8 cellular contexts compared by ENCODE assay signal in genomic region chr15:57375827-57376694, GRCh38. TPM values are rescaled to one million over a fixed set of nuclear protein-coding genes. Genes with fewer than 3 reads are reported as not detected.
A peak's percentile ranks its signal among the peaks of the same experiment; 100 is the strongest.
DNase-seq lines count a peak whose midpoint lies in the region; ATAC-seq and TF ChIP-seq lines count a peak whose summit lies in the region.

Gene CGNL1 (plus strand): TSS chr15:57376505. CDS start chr15:57438000, 61,495 bp downstream.

- TF ChIP-seq CTCF in activated B cell treated with CpG ODN at 0.5 μM for 24 hours (IDR thresholded peaks at IDR 0.05), result no peak
- no peak for TF ChIP-seq CTCF in osteoblast (IDR thresholded peaks at IDR 0.05; ENCODE audit: extremely low read depth, low read depth, low read length)

- no peaks in the 10 kb centered on the region for H3K36me3 ChIP-seq in osteoblast (ENCODE audit: insufficient read depth, low read length)

- H3K4me3 ChIP-seq in osteoblast (ENCODE audit: insufficient read depth, low read length), result peak within 1 kb of the TSS; percentile 65

- intact Hi-C loops in activated B cell treated with CpG ODN at 0.5 μM for 24 hours (cut with micrococcal nuclease), result no loop called here

- no peaks in the 10 kb centered on the region for H3K9me3 ChIP-seq in osteoblast (ENCODE audit: low read depth, low read length)

- H3K4me2 ChIP-seq in osteoblast (ENCODE audit: insufficient read depth, low read length), result peak within 1 kb of the TSS; percentile 86

- POLR2A ChIA-PET in activated B cell treated with CpG ODN at 0.5 μM for 24 hours (lab: Charles Lee), result interaction anchor here (0.6 kb wide), 1 partner anchor 76 kb away, joined by 4 read pairs; no protein-coding TSS in a partner anchor

- peaks cover 68% of the 10 kb centered on the region for H3K27me3 ChIP-seq in osteoblast (ENCODE audit: insufficient read depth, low read length)

- CTCF ChIA-PET in activated B cell treated with CpG ODN at 0.5 μM for 24 hours (lab: Charles Lee), result no interaction called here

- no peaks in the 10 kb centered on the region for H3K9me3 Mint-ChIP-seq in activated B cell treated with CpG ODN at 0.5 μM for 24 hours

- H3K4me3 Mint-ChIP-seq in activated B cell treated with CpG ODN at 0.5 μM for 24 hours, result peak within 1 kb of the TSS; percentile 82

- no peaks in the 10 kb centered on the region for H3K79me2 ChIP-seq in osteoblast (ENCODE audit: insufficient read depth, low read length)

- H3K4me1 Mint-ChIP-seq in activated B cell treated with CpG ODN at 0.5 μM for 24 hours, result peaks cover 14% of the 10 kb centered on the region

- peaks cover 52% of the 10 kb centered on the region for H3K27me3 Mint-ChIP-seq in activated B cell treated with CpG ODN at 0.5 μM for 24 hours

- no peak within 1 kb of the TSS for H3K27ac ChIP-seq in osteoblast (ENCODE audit: low read depth, low read length)

- H2AFZ ChIP-seq in osteoblast (ENCODE audit: low read length), result peak within 1 kb of the TSS; percentile 51

- H3K27ac Mint-ChIP-seq in activated B cell treated with CpG ODN at 0.5 μM for 24 hours, result no peak within 1 kb of the TSS

- H3K36me3 Mint-ChIP-seq in activated B cell treated with CpG ODN at 0.5 μM for 24 hours (ENCODE audit: low read depth), result no peaks in the 10 kb centered on the region

- H3K4me1 ChIP-seq in osteoblast (ENCODE audit: insufficient read depth, low read length), result peaks cover 6% of the 10 kb centered on the region

- DNase-seq in DMS53 (lab: John Stamatoyannopoulos, UW), result peak; percentile 69
- DNase-seq in DMS53 treated with DMSO at 0.1 percent for 48 hours (lab: John Stamatoyannopoulos, UW; ENCODE audit: unreplicated experiment), result no peak
- DNase-seq in activated B cell treated with CpG ODN at 0.5 μM for 24 hours, result no peak
- no peak for DNase-seq in glomerular endothelial cell (ENCODE audit: extremely low read depth, low read depth, low spot score)
- peak; percentile 95 for DNase-seq in osteoblast (ENCODE audit: insufficient read length, low spot score, missing footprints)
- DNase-seq in NAMALWA (ENCODE audit: low spot score), result no peak
- no peak for DNase-seq in activated CD8-positive, alpha-beta memory T cell treated with anti-CD3 and anti-CD28 coated beads, Interleukin-2, amount 50 U/mL, for 48 hours

- H4K20me1 ChIP-seq in osteoblast (ENCODE audit: insufficient read depth, low read length), result no peaks in the 10 kb centered on the region

- peak; percentile 28 for ATAC-seq in activated B cell treated with CpG ODN at 0.5 μM for 24 hours (ENCODE audit: low read depth)
- ATAC-seq in HG03095 (IDR thresholded peaks at IDR 0.05; ENCODE audit: unreplicated experiment), result no peak

RNA-seq across cellular contexts. Expression of gene CGNL1, which starts in this region (rescaled TPM):
- total RNA-seq in activated B cell treated with CpG ODN at 0.5 μM for 24 hours (0.11 and 0.15 TPM in 2 replicates), glomerular endothelial cell (9.9 and 26.7 TPM in 2 replicates), osteoblast (1.1 and 1.5 TPM in 2 replicates)

Comparison
In these comparisons a context has a peak if more than half of its experiments do, and no peak if none do; other contexts are left out.
1. DNase-seq: peak in DMS53 (single experiment) and osteoblast (single experiment); none in DMS53 treated with DMSO at 0.1 percent for 48 hours (single experiment), activated B cell treated with CpG ODN at 0.5 μM for 24 hours (single experiment), glomerular endothelial cell (single experiment), NAMALWA (single experiment) and activated CD8-positive, alpha-beta memory T cell treated with anti-CD3 and anti-CD28 coated beads, Interleukin-2, amount 50 U/mL, for 48 hours (single experiment).
2. Peak in ATAC-seq in activated B cell treated with CpG ODN at 0.5 μM for 24 hours; RNA of the gene not detected or under 1 TPM.